In the genomic region with DNA sequence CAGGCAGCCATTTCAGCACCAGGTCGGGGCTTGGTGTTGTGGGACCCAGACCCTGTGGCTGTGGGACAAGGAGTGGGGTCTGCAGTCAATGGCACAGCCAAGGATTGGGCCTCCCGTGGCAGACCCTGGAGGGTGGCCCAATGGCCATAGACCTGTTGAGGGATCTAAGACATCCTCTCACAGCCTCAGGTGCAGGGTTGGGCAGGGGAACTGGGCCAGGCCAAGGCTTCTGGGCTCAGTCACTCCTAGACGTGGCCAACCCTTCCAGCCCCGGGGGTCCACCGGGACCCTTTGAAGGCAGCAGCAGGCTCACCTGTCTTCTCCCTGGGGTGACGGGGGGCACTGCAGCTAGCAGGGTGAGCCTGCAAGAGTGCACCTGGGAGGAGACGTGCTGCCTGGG, we compare ENCODE assay signal across 24 cellular contexts. TPM values are rescaled to one million over a fixed set of nuclear protein-coding genes. Genes with fewer than 3 reads are reported as not detected.
DNase-seq lines count a peak whose midpoint lies in the region; ATAC-seq and TF ChIP-seq lines count a peak whose summit lies in the region.
"Had no signal": no experiment of that assay in that cellular context is flagged by ENCODE, and none has a peak within 500 bp of the region (broad histone marks: within the 10 kb centered on the region; RNA-seq: fewer than 3 reads in every experiment).

No MANE protein-coding gene starts in this region.

- no peak for TF ChIP-seq CTCF in dorsolateral prefrontal cortex (IDR thresholded peaks at IDR 0.05 in 54 of 56, conservative IDR thresholded peaks at IDR 0.05 in 2 of 56; ENCODE audit: low read depth in 1 of 56, partially characterized antibody in 56 of 56)
- no peak for TF ChIP-seq CTCF in GM10248 (IDR thresholded peaks at IDR 0.05; ENCODE audit: control extremely low read depth, extremely low read depth, low read depth, missing control alignments)

- peaks cover 8% of the 10 kb centered on the region for H3K27me3 Mint-ChIP-seq in activated naive CD8-positive, alpha-beta T cell treated with anti-CD3 and anti-CD28 coated beads for 36 hours

- H3K4me1 Mint-ChIP-seq in activated naive CD8-positive, alpha-beta T cell treated with anti-CD3 and anti-CD28 coated beads for 36 hours: no peaks in the 10 kb centered on the region

- H3K27ac Mint-ChIP-seq in activated naive CD8-positive, alpha-beta T cell treated with anti-CD3 and anti-CD28 coated beads for 36 hours: no peak overlapping the region
- H3K27ac Mint-ChIP-seq: CD8-positive, alpha-beta memory T cell had no signal

- H3K27ac ChIP-seq in dorsolateral prefrontal cortex (peak overlapping the region in 8 of 59 donors; percentile 13 to 78 (median 64)), aorta (ENCODE audit: low read depth in 1 of 2, low read length in 2 of 2) (no peak overlapping the region)
- H3K27ac ChIP-seq: BLaER1 treated with 17β-estradiol and CSF1 and Interleukin-3, amounts not matched to agents 10 nM and 100 nM; HL-60 had no signal

- no peaks in the 10 kb centered on the region for H3K9me3 ChIP-seq in aorta (ENCODE audit: control insufficient read depth, low read length)
- H3K9me3 ChIP-seq: BLaER1 treated with 17β-estradiol and CSF1 and Interleukin-3, amounts not matched to agents 10 nM and 100 nM; MG63 had no signal

- CTCF ChIA-PET in GM10248 (lab: Yijun Ruan, JAX): interaction anchor here (1.4 to 3.0 kb wide), 3 partner anchors 11 to 37 kb away, joined by 5 to 17 read pairs (median 11); no protein-coding TSS in a partner anchor

- H3K4me3 Mint-ChIP-seq in activated naive CD8-positive, alpha-beta T cell treated with anti-CD3 and anti-CD28 coated beads for 36 hours: no peak overlapping the region
- H3K4me3 Mint-ChIP-seq: CD8-positive, alpha-beta memory T cell had no signal

- ATAC-seq in Right ventricle myocardium inferior: no peak
- ATAC-seq in aorta (ENCODE audit: low FRiP score): no peak
- ATAC-seq: HCT116, PC-3 had no signal

- whole genome bisulfite sequencing in aorta, 2 donors: 91 to 93% methylated on average over 7 of the region's 7 CpGs

- no peaks in the 10 kb centered on the region for H3K4me1 ChIP-seq in aorta (ENCODE audit: control insufficient read depth in 1 of 2, insufficient read depth in 2 of 2, low read length in 2 of 2)

- POLR2A ChIA-PET in GM10248 (lab: Yijun Ruan, JAX): no interaction called here

- intact Hi-C loops in cardiac septum (cut with DNase I) (loop anchor here (5.0 kb wide), 2 partner anchors 119 to 254 kb away; no protein-coding TSS in a partner anchor), Right ventricle myocardium inferior (cut with DNase I) (loop anchor here (2.0 to 5.0 kb wide), 2 partner anchors 104 to 254 kb away; no protein-coding TSS in a partner anchor), dorsolateral prefrontal cortex (cut with DNase I) (loop anchor here (5.0 kb wide), 5 partner anchors 39 to 254 kb away; no protein-coding TSS in a partner anchor), aorta (cut with DNase I) (loop anchor here in 1 of 2 donors (5.0 kb wide), 1 partner anchor 254 kb away; no protein-coding TSS in a partner anchor)

- no peaks in the 10 kb centered on the region for H3K27me3 ChIP-seq in dorsolateral prefrontal cortex
- H3K27me3 ChIP-seq in aorta (ENCODE audit: control insufficient read depth in 1 of 2, insufficient read depth in 2 of 2, low read length in 1 of 2): no peaks in the 10 kb centered on the region
- H3K27me3 ChIP-seq: MG63 had no signal

- H3K36me3 ChIP-seq in aorta (ENCODE audit: control insufficient read depth in 1 of 2, insufficient read depth in 2 of 2, low read length in 1 of 2): no peaks in the 10 kb centered on the region
- H3K36me3 ChIP-seq: BLaER1 treated with 17β-estradiol and CSF1 and Interleukin-3, amounts not matched to agents 10 nM and 100 nM; MG63 had no signal

- H3K9me3 Mint-ChIP-seq in activated naive CD8-positive, alpha-beta T cell treated with anti-CD3 and anti-CD28 coated beads for 36 hours: no peaks in the 10 kb centered on the region
- H3K9me3 Mint-ChIP-seq: CD8-positive, alpha-beta memory T cell had no signal

- DNase-seq in cardiac septum (ENCODE audit: low spot score): peak; percentile 55
- no peak for DNase-seq in Right ventricle myocardium inferior (ENCODE audit: missing footprints)
- DNase-seq in dorsolateral prefrontal cortex: peak in 6 of 10 donors; percentile 11 to 35 (median 24)
- DNase-seq in mesenteric fat pad (ENCODE audit: low spot score): peak; percentile 47
- peak; percentile 29 to 48 for DNase-seq in aorta
- DNase-seq in GM10248 (ENCODE audit: extremely low spot score): no peak
- DNase-seq in activated naive CD8-positive, alpha-beta T cell treated with anti-CD3 and anti-CD28 coated beads for 36 hours: no peak
- DNase-seq: DMS53, EL, GOT3, IMR-90, Kasumi-1, MG63, NCI-H1048, NCI-H1436, NCI-H1930, NCI-H345, NCI-H524 treated with DMSO at 0.1 percent for 48 hours, PC-3 had no signal

- H3K4me3 ChIP-seq in dorsolateral prefrontal cortex (no peak overlapping the region), aorta (ENCODE audit: low read length in 2 of 2) (no peak overlapping the region)
- H3K4me3 ChIP-seq: BLaER1 treated with 17β-estradiol and CSF1 and Interleukin-3, amounts not matched to agents 10 nM and 100 nM; MG63 had no signal

- no peaks in the 10 kb centered on the region for H3K36me3 Mint-ChIP-seq in activated naive CD8-positive, alpha-beta T cell treated with anti-CD3 and anti-CD28 coated beads for 36 hours
- H3K36me3 Mint-ChIP-seq: CD8-positive, alpha-beta memory T cell had no signal

RNA-seq across cellular contexts. Expression of gene DPYSL4, which starts 45.7 kb away (rescaled TPM):
- total RNA-seq in cardiac septum: 55.4 TPM
- 24.9 TPM for total RNA-seq in Right ventricle myocardium inferior
- 10 to 100 TPM; 39.1 to 85.2 (median 53.3) TPM for total RNA-seq in dorsolateral prefrontal cortex
- total RNA-seq in mesenteric fat pad: 1.8 TPM
- 1 to 10 TPM in 1 of 2 donors, under 1 TPM in 1; 0.84 to 1.4 TPM for total RNA-seq in aorta
- under 1 TPM in 1 of 2 donors, not detected in 1; 0.95 TPM for polyA plus RNA-seq in aorta
- 10 to 100 TPM; 19.9 to 22.2 TPM for total RNA-seq in activated naive CD8-positive, alpha-beta T cell treated with anti-CD3 and anti-CD28 coated beads for 36 hours
- total RNA-seq: HT1080 had no signal
- polyA plus RNA-seq: CD8-positive, alpha-beta memory T cell had no signal

Comparison
In these comparisons a context has a peak if more than half of its experiments do, and no peak if none do; other contexts are left out.
1. DNase-seq: peak in cardiac septum (single experiment), dorsolateral prefrontal cortex (6 of 10), mesenteric fat pad (single experiment) and aorta (2 of 2); none in Right ventricle myocardium inferior (single experiment), GM10248 (single experiment) and activated naive CD8-positive, alpha-beta T cell treated with anti-CD3 and anti-CD28 coated beads for 36 hours (single experiment).